8 cellular contexts compared by ENCODE assay signal in the genomic region with DNA sequence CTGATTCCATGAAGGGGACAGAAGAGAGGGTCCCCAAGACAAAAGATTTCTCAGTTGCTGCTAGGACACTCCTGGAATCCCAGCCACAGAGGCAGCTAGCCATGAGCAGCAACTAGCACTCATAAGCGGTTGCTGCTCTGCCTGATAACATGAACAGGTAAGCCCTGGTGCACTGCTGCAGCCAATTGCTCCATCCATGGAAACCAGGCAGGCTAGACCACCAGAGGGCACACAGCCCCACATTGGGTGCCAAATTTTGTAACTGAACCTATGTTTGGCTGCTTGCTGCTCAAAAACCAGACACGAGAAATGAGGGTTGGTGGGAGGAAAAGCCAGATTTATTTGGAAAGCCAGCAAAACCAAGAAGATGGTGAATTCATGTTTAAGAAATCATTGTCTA. TPM values are rescaled to one million over a fixed set of nuclear protein-coding genes. Genes with fewer than 3 reads are reported as not detected.
DNase-seq lines count a peak whose midpoint lies in the region; ATAC-seq and TF ChIP-seq lines count a peak whose summit lies in the region.

No MANE protein-coding gene starts in this region.

- TF ChIP-seq CTCF in Calu3 (IDR thresholded peaks at IDR 0.05; ENCODE audit: unreplicated experiment), result peak; percentile 40

- CTCF ChIA-PET in Calu3 (lab: Charles Lee), result no interaction called here

- peaks cover 3% of the 10 kb centered on the region for H3K9me3 Mint-ChIP-seq in Calu3 (ENCODE audit: low read depth, unreplicated experiment)

- H3K27me3 Mint-ChIP-seq in Calu3 (ENCODE audit: unreplicated experiment), result no peaks in the 10 kb centered on the region

- no peaks in the 10 kb centered on the region for H3K4me1 Mint-ChIP-seq in Calu3 (ENCODE audit: low read depth, unreplicated experiment)

- H3K27ac Mint-ChIP-seq in Calu3 (ENCODE audit: unreplicated experiment), result no peak overlapping the region

- intact Hi-C loops in Calu3 (cut with micrococcal nuclease; ENCODE audit: unreplicated experiment), result loop anchor here (1.0 kb wide), 1 partner anchor 195 kb away; no protein-coding TSS in a partner anchor

- no peak overlapping the region for H3K4me3 Mint-ChIP-seq in Calu3 (ENCODE audit: low read depth, unreplicated experiment)

- no peaks in the 10 kb centered on the region for H3K36me3 Mint-ChIP-seq in Calu3 (ENCODE audit: insufficient read depth, unreplicated experiment)

- peak; percentile 38 for DNase-seq in Calu3
- DNase-seq in HuH-7 (ENCODE audit: low spot score), result peak; percentile 45
- peak; percentile 23 for DNase-seq in activated CD4-positive, alpha-beta T cell treated with anti-CD3 and anti-CD28 coated beads, Interleukin-2, amount 50 U/mL, for 1 hour
- DNase-seq in left lobe of liver (ENCODE audit: low spot score), result no peak
- DNase-seq in glomerular visceral epithelial cell (ENCODE audit: extremely low spot score), result no peak
- DNase-seq in DMS79 treated with DMSO at 0.1 percent for 48 hours (lab: John Stamatoyannopoulos, UW), result no peak

- peak; percentile 82 for ATAC-seq in left lobe of liver
- ATAC-seq in HG02973 (IDR thresholded peaks at IDR 0.05; ENCODE audit: unreplicated experiment), result no peak
- no peak for ATAC-seq in GM21723 (IDR thresholded peaks at IDR 0.05; ENCODE audit: unreplicated experiment)

- no TSS peak for BruUV-seq in Calu3 (replicated peaks; lab: Mats Ljungman, UMichigan)

RNA-seq across cellular contexts. Expression of gene QSER1, which starts 21.9 kb away (rescaled TPM):
- 44.9 and 54.8 TPM in 2 replicates for total RNA-seq in Calu3 (2022)
- total RNA-seq in left lobe of liver, result 7.3 TPM

RNA-seq across cellular contexts. Expression of gene PRRG4, which starts 40.9 kb away (rescaled TPM):
- 22.9 and 23.9 TPM in 2 replicates for total RNA-seq in Calu3 (2022)
- total RNA-seq in left lobe of liver, result 12.2 TPM

Comparison
In these comparisons a context has a peak if more than half of its experiments do, and no peak if none do; other contexts are left out.
1. DNase-seq: peak in Calu3 (single experiment), HuH-7 (single experiment) and activated CD4-positive, alpha-beta T cell treated with anti-CD3 and anti-CD28 coated beads, Interleukin-2, amount 50 U/mL, for 1 hour (single experiment); none in left lobe of liver (single experiment), glomerular visceral epithelial cell (single experiment) and DMS79 treated with DMSO at 0.1 percent for 48 hours (single experiment).